ENCODE assay signal across 24 cellular contexts in the genomic region with DNA sequence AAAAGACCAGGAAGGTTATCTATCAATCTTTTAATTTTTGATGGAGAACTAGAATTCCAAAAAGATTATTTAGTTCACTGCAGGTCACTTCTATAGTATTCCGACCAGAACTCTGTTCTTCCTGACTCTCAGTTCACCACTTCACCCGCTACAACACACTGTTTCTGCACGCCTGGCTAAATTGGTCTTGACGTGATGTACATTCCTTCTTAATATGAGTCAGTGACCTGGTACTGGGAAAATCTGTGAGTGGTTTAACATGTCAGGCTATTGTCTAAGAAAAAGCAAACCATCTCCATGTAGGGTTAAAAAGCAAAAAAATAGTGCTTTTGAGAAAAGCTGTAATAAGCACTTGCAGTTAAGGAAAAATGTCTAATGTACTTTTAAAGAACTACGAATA.
DNase-seq lines count a peak whose midpoint lies in the region; ATAC-seq and TF ChIP-seq lines count a peak whose summit lies in the region.
"Had no signal": no experiment of that assay in that cellular context is flagged by ENCODE, and none has a peak within 500 bp of the region (broad histone marks: within the 10 kb centered on the region; RNA-seq: fewer than 3 reads in every experiment).

No MANE protein-coding gene starts in this region.

- in situ Hi-C loops in astrocyte of the spinal cord (cut with HindIII; ENCODE audit: low sequenced_read_pairs) = no loop called here

- no peaks in the 10 kb centered on the region for H3K36me3 ChIP-seq in tibial artery
- H3K36me3 ChIP-seq: lower lobe of right lung, Peyer's patch, tibial nerve had no signal

- peak; percentile 4 for DNase-seq in AG04450 (ENCODE audit: low read depth, low spot score)
- DNase-seq in HFF-Myc (ENCODE audit: extremely low read depth, low read depth) = peak; percentile 75
- DNase-seq in astrocyte of the spinal cord (ENCODE audit: low read depth, low spot score) = peak; percentile 30
- DNase-seq in iris pigment epithelial cell (ENCODE audit: low read depth) = peak; percentile 84
- no peak for DNase-seq in natural killer cell
- no peak for DNase-seq in tibial artery
- DNase-seq: activated CD4-positive, alpha-beta T cell treated with anti-CD3 and anti-CD28 coated beads, Interleukin-2, amount 50 U/mL, for 4 hours; activated effector memory CD4-positive, alpha-beta T cell treated with Interleukin-2 at 50 U/mL for 16 hours; activated naive CD8-positive, alpha-beta T cell treated with anti-CD3 and anti-CD28 coated beads, Interleukin-2, amount 10 ng/mL, durations not matched to agents 7 days and 5 days; H7; hippocampal formation; lower lobe of right lung; MM.1S; NCI-H1436 treated with DMSO at 0.1 percent for 48 hours; NCI-H524; Peyer's patch; stimulated activated CD4-positive, alpha-beta T cell treated with anti-CD3 and anti-CD28 coated beads, Interleukin-4, amount 100 ng/mL, for 4 hours had no signal

- no peak overlapping the region for H3K27ac Mint-ChIP-seq in natural killer cell
- H3K27ac Mint-ChIP-seq: activated naive CD8-positive, alpha-beta T cell treated with anti-CD3 and anti-CD28 coated beads, Interleukin-2, amount 10 ng/mL, durations not matched to agents 7 days and 5 days; CD14-positive monocyte; dendritic cell treated with granulocyte-macrophage colony-stimulating factor and Interleukin-4, amounts not matched to agents 40 ng/mL and 50 ng/mL, for 4 days; stimulated activated naive CD8-positive, alpha-beta T cell treated with anti-CD3 and anti-CD28 coated beads, Interleukin-15, Interleukin-2, amounts not matched to agents 100 ng/mL and 50 ng/mL, for 24 hours; WTC11 had no signal

- H3K4me1 ChIP-seq in tibial artery = no peaks in the 10 kb centered on the region
- H3K4me1 ChIP-seq: lower lobe of right lung, Peyer's patch, tibial nerve had no signal

- TF ChIP-seq CTCF in AG04450 (IDR thresholded peaks at IDR 0.05; ENCODE audit: low read depth, low read length) (no peak), HFF-Myc (IDR thresholded peaks at IDR 0.05; ENCODE audit: low read depth, low read length, missing control alignments) (no peak), astrocyte of the spinal cord (IDR thresholded peaks at IDR 0.05; ENCODE audit: low read depth, low read length) (no peak), natural killer cell (IDR thresholded peaks at IDR 0.05) (no peak), tibial artery (IDR thresholded peaks at IDR 0.05) (no peak)

- no peaks in the 10 kb centered on the region for H3K36me3 Mint-ChIP-seq in natural killer cell
- H3K36me3 Mint-ChIP-seq: activated naive CD8-positive, alpha-beta T cell treated with anti-CD3 and anti-CD28 coated beads, Interleukin-2, amount 10 ng/mL, durations not matched to agents 7 days and 5 days; CD14-positive monocyte had no signal

- no peaks in the 10 kb centered on the region for H3K27me3 ChIP-seq in AG04450 (ENCODE audit: control insufficient read depth, insufficient read depth, low read length)
- no peaks in the 10 kb centered on the region for H3K27me3 ChIP-seq in tibial artery
- H3K27me3 ChIP-seq: Peyer's patch, tibial nerve had no signal

- intact Hi-C loops in natural killer cell (cut with micrococcal nuclease) = no loop called here
- intact Hi-C loops in tibial artery (cut with DNase I; ENCODE audit: low total_unique reads) = no loop called here

- H3K4me3 ChIP-seq in AG04450 (ENCODE audit: low read depth, low read length) (no peak overlapping the region), HFF-Myc (replicated peaks; ENCODE audit: low read depth, low read length) (no peak overlapping the region), astrocyte of the spinal cord (ENCODE audit: low read depth, low read length) (no peak overlapping the region), tibial artery (no peak overlapping the region)
- H3K4me3 ChIP-seq: lower lobe of right lung, Peyer's patch, tibial nerve had no signal

- no peak overlapping the region for H3K4me3 Mint-ChIP-seq in natural killer cell
- H3K4me3 Mint-ChIP-seq: activated naive CD8-positive, alpha-beta T cell treated with anti-CD3 and anti-CD28 coated beads, Interleukin-2, amount 10 ng/mL, durations not matched to agents 7 days and 5 days; CD14-positive monocyte; dendritic cell treated with granulocyte-macrophage colony-stimulating factor and Interleukin-4, amounts not matched to agents 40 ng/mL and 50 ng/mL, for 4 days; stimulated activated naive CD8-positive, alpha-beta T cell treated with anti-CD3 and anti-CD28 coated beads, Interleukin-15, Interleukin-2, amounts not matched to agents 100 ng/mL and 50 ng/mL, for 24 hours; WTC11 had no signal

- H3K9me3 ChIP-seq in AG04450 (ENCODE audit: control insufficient read depth, insufficient read depth, low read length) = no peaks in the 10 kb centered on the region
- no peaks in the 10 kb centered on the region for H3K9me3 ChIP-seq in tibial artery
- H3K9me3 ChIP-seq: Peyer's patch had no signal

- no peak for ATAC-seq in HG02571 (IDR thresholded peaks at IDR 0.05; ENCODE audit: unreplicated experiment)
- no peak for ATAC-seq in GM21576 (IDR thresholded peaks at IDR 0.05; ENCODE audit: unreplicated experiment)
- ATAC-seq in natural killer cell = no peak
- ATAC-seq: lower lobe of right lung, WTC11 had no signal

- peaks cover 2 to 4% of the 10 kb centered on the region in 2 donors for H3K9me3 Mint-ChIP-seq in natural killer cell
- H3K9me3 Mint-ChIP-seq: stimulated activated naive CD8-positive, alpha-beta T cell treated with anti-CD3 and anti-CD28 coated beads, Interleukin-15, Interleukin-2, amounts not matched to agents 100 ng/mL and 50 ng/mL, for 24 hours had no signal

- no peaks in the 10 kb centered on the region for H3K4me1 Mint-ChIP-seq in natural killer cell
- H3K4me1 Mint-ChIP-seq: activated naive CD8-positive, alpha-beta T cell treated with anti-CD3 and anti-CD28 coated beads, Interleukin-2, amount 10 ng/mL, durations not matched to agents 7 days and 5 days; CD14-positive monocyte; WTC11 had no signal

- CTCF ChIA-PET in AG04450 (lab: Charles Lee) = no interaction called here

- H3K27ac ChIP-seq in AG04450 (ENCODE audit: low read depth, low read length) (no peak overlapping the region), tibial artery (no peak overlapping the region)
- H3K27ac ChIP-seq: lower lobe of right lung, Peyer's patch, tibial nerve had no signal

- H3K27me3 Mint-ChIP-seq in natural killer cell (ENCODE audit: low read depth in 2 of 2) = no peaks in the 10 kb centered on the region
- H3K27me3 Mint-ChIP-seq: dendritic cell treated with granulocyte-macrophage colony-stimulating factor and Interleukin-4, amounts not matched to agents 40 ng/mL and 50 ng/mL, for 4 days; stimulated activated naive CD8-positive, alpha-beta T cell treated with anti-CD3 and anti-CD28 coated beads, Interleukin-15, Interleukin-2, amounts not matched to agents 100 ng/mL and 50 ng/mL, for 24 hours had no signal

- POLR2A ChIA-PET in AG04450 (lab: Yijun Ruan, JAX) = no interaction called here

Comparison
In these comparisons a context has a peak if more than half of its experiments do, and no peak if none do; other contexts are left out.
1. DNase-seq: peak in AG04450 (single experiment), HFF-Myc (single experiment), astrocyte of the spinal cord (single experiment) and iris pigment epithelial cell (single experiment); none in natural killer cell (single experiment) and tibial artery (0 of 2).